In genomic region chr7:45583296-45583695, GRCh38 we compare ENCODE assay signal across 16 cellular contexts.
"Had no signal": no experiment of that assay in that cellular context is flagged by ENCODE, and none has a peak within 500 bp of the region (broad histone marks: within the 10 kb centered on the region; RNA-seq: fewer than 3 reads in every experiment).

No MANE protein-coding gene starts in this region.

- H3K79me2 ChIP-seq: parathyroid adenoma had no signal

- H3K9me3 ChIP-seq: transverse colon had no signal

- H3K9me3 Mint-ChIP-seq: activated CD4-positive, alpha-beta T cell treated with anti-CD3 and anti-CD28 coated beads, Interleukin-2, amount 10 ng/mL, durations not matched to agents 24 days and 14 days; activated naive CD4-positive, alpha-beta T cell treated with anti-CD3 and anti-CD28 coated beads, Interleukin-2, amount 50 U/mL, for 24 hours; activated T-helper 2 cell treated with anti-CD3 and anti-CD28 coated beads, Interferon-gamma antibody, Interleukin-2, Interleukin-4, amounts not matched to agents 10 μg/mL and 5 μg/mL and 100 μg/mL, durations not matched to agents 14 hours and 24 hours and 36 hours; nephron progenitor cell; stimulated activated memory B cell treated with anti-CD40 and anti-IgM and Interleukin-4, amounts not matched to agents 10 μg/mL and 1 μg/mL and 100 μg/mL, for 72 hours had no signal

- H3K9ac ChIP-seq: parathyroid adenoma had no signal

- DNase-seq: activated CD4-positive, alpha-beta T cell treated with anti-CD3 and anti-CD28 coated beads, Interleukin-2, amount 10 ng/mL, durations not matched to agents 24 days and 14 days; activated CD8-positive, alpha-beta memory T cell treated with anti-CD3 and anti-CD28 coated beads for 24 hours; cerebellar nuclear complex; dermis blood vessel endothelial cell; glutamatergic neuron; left colon; nephron progenitor cell; retina; small intestine; T1000; transverse colon had no signal

- H3K4me1 ChIP-seq: parathyroid adenoma, transverse colon had no signal

- H2AFZ ChIP-seq: parathyroid adenoma had no signal

- H3K27ac Mint-ChIP-seq: activated CD4-positive, alpha-beta T cell treated with anti-CD3 and anti-CD28 coated beads, Interleukin-2, amount 10 ng/mL, durations not matched to agents 24 days and 14 days; activated naive CD4-positive, alpha-beta T cell treated with anti-CD3 and anti-CD28 coated beads, Interleukin-2, amount 50 U/mL, for 24 hours; activated T-helper 2 cell treated with anti-CD3 and anti-CD28 coated beads, Interferon-gamma antibody, Interleukin-2, Interleukin-4, amounts not matched to agents 10 μg/mL and 5 μg/mL and 100 μg/mL, durations not matched to agents 14 hours and 24 hours and 36 hours; nephron progenitor cell; stimulated activated memory B cell treated with anti-CD40 and anti-IgM and Interleukin-4, amounts not matched to agents 10 μg/mL and 1 μg/mL and 100 μg/mL, for 72 hours had no signal

- H3K4me3 Mint-ChIP-seq: activated CD4-positive, alpha-beta T cell treated with anti-CD3 and anti-CD28 coated beads, Interleukin-2, amount 10 ng/mL, durations not matched to agents 24 days and 14 days; activated naive CD4-positive, alpha-beta T cell treated with anti-CD3 and anti-CD28 coated beads, Interleukin-2, amount 50 U/mL, for 24 hours; stimulated activated memory B cell treated with anti-CD40 and anti-IgM and Interleukin-4, amounts not matched to agents 10 μg/mL and 1 μg/mL and 100 μg/mL, for 72 hours had no signal

- H3K36me3 Mint-ChIP-seq: activated naive CD4-positive, alpha-beta T cell treated with anti-CD3 and anti-CD28 coated beads, Interleukin-2, amount 50 U/mL, for 24 hours; stimulated activated memory B cell treated with anti-CD40 and anti-IgM and Interleukin-4, amounts not matched to agents 10 μg/mL and 1 μg/mL and 100 μg/mL, for 72 hours had no signal

- ATAC-seq: left colon; stimulated activated memory B cell treated with anti-CD40 and anti-IgM and Interleukin-4, amounts not matched to agents 10 μg/mL and 1 μg/mL and 100 μg/mL, for 72 hours had no signal

- H3K4me1 Mint-ChIP-seq: activated CD4-positive, alpha-beta T cell treated with anti-CD3 and anti-CD28 coated beads, Interleukin-2, amount 10 ng/mL, durations not matched to agents 24 days and 14 days; activated naive CD4-positive, alpha-beta T cell treated with anti-CD3 and anti-CD28 coated beads, Interleukin-2, amount 50 U/mL, for 24 hours; stimulated activated memory B cell treated with anti-CD40 and anti-IgM and Interleukin-4, amounts not matched to agents 10 μg/mL and 1 μg/mL and 100 μg/mL, for 72 hours had no signal

- H3K27me3 Mint-ChIP-seq: activated CD4-positive, alpha-beta T cell treated with anti-CD3 and anti-CD28 coated beads, Interleukin-2, amount 10 ng/mL, durations not matched to agents 24 days and 14 days; activated naive CD4-positive, alpha-beta T cell treated with anti-CD3 and anti-CD28 coated beads, Interleukin-2, amount 50 U/mL, for 24 hours; stimulated activated memory B cell treated with anti-CD40 and anti-IgM and Interleukin-4, amounts not matched to agents 10 μg/mL and 1 μg/mL and 100 μg/mL, for 72 hours had no signal

- H3K27ac ChIP-seq: parathyroid adenoma, transverse colon, VCaP had no signal
